Comparison of ENCODE assay signal across 10 cellular contexts in genomic region chr19:1019616-1019961, GRCh38. TPM values are rescaled to one million over a fixed set of nuclear protein-coding genes. Genes with fewer than 3 reads are reported as not detected.
A peak's percentile ranks its signal among the peaks of the same experiment; 100 is the strongest.
DNase-seq lines count a peak whose midpoint lies in the region; ATAC-seq and TF ChIP-seq lines count a peak whose summit lies in the region.
"Had no signal": no experiment of that assay in that cellular context is flagged by ENCODE, and none has a peak within 500 bp of the region (broad histone marks: within the 10 kb centered on the region; RNA-seq: fewer than 3 reads in every experiment).

No MANE protein-coding gene starts in this region.

- DNase-seq in AG10803 (ENCODE audit: low read depth) (no peak), glomerular visceral epithelial cell (ENCODE audit: extremely low spot score) (no peak), DMS53 (lab: John Stamatoyannopoulos, UW) (no peak), GM10266 (ENCODE audit: extremely low spot score) (no peak)
- no peak for DNase-seq in natural killer cell treated with Interleukin-12 subunit alpha and Interleukin-12 subunit beta and Interleukin-15 and Interleukin-18, amount 100 ng/mL, for 72 hours (ENCODE audit: low spot score)
- DNase-seq in activated CD4-positive, CD25-positive, alpha-beta regulatory T cell treated with anti-CD3 and anti-CD28 coated beads, Interleukin-2, amount 50 U/mL, for 72 hours, result no peak
- DNase-seq: effector CD4-positive, alpha-beta T cell; NCI-H2107 had no signal

- H2AFZ ChIP-seq in Loucy (ENCODE audit: low read length), result no peak overlapping the region

- 84 to 88% methylated on average over 18 of the region's 18 CpGs for WGBS in ectodermal cell, 2 experiments

- H3K36me3 Mint-ChIP-seq in natural killer cell treated with Interleukin-12 subunit alpha and Interleukin-12 subunit beta and Interleukin-15 and Interleukin-18, amount 100 ng/mL, for 72 hours, result no peaks in the 10 kb centered on the region

- peak overlapping the region; percentile 99 for H3K4me3 Mint-ChIP-seq in natural killer cell treated with Interleukin-12 subunit alpha and Interleukin-12 subunit beta and Interleukin-15 and Interleukin-18, amount 100 ng/mL, for 72 hours

- peak overlapping the region; percentile 97 for H3K9ac ChIP-seq in Loucy (ENCODE audit: low read depth, low read length, poor library complexity, severe bottlenecking)

- peak overlapping the region; percentile 97 for H3K4me2 ChIP-seq in Loucy (ENCODE audit: low read depth, low read length, poor library complexity, severe bottlenecking)

- no peaks in the 10 kb centered on the region for H3K27me3 Mint-ChIP-seq in natural killer cell treated with Interleukin-12 subunit alpha and Interleukin-12 subunit beta and Interleukin-15 and Interleukin-18, amount 100 ng/mL, for 72 hours

- no peaks in the 10 kb centered on the region for H3K9me2 ChIP-seq in Loucy (replicated peaks; ENCODE audit: low read depth, low read length)

- H3K27ac ChIP-seq in ectodermal cell (ENCODE audit: insufficient read depth, low read depth, low read length, poor library complexity, severe bottlenecking), result no peak overlapping the region

- peaks cover 13% of the 10 kb centered on the region; the same call in 1 of the 2 replicates for H3F3A ChIP-seq in Loucy (ENCODE audit: low read depth)

- peaks cover 4% of the 10 kb centered on the region for H3K27me3 ChIP-seq in Loucy (ENCODE audit: insufficient read depth, low read length, poor library complexity, severe bottlenecking)
- H3K27me3 ChIP-seq in ectodermal cell (ENCODE audit: control insufficient read depth, insufficient read depth, low read length, poor library complexity, severe bottlenecking), result no peaks in the 10 kb centered on the region

- H3K4me3 ChIP-seq in AG10803 (ENCODE audit: low read length) (peak overlapping the region; percentile 92), Loucy (ENCODE audit: low read length, poor library complexity, severe bottlenecking) (peak overlapping the region; percentile 99), ectodermal cell (ENCODE audit: insufficient read depth, low read depth, low read length) (peak overlapping the region; percentile 66)

- ATAC-seq in natural killer cell treated with Interleukin-12 subunit alpha and Interleukin-12 subunit beta and Interleukin-15 and Interleukin-18, amount 100 ng/mL, for 72 hours, result no peak

- H3K36me3 ChIP-seq in Loucy (ENCODE audit: insufficient read depth, low read length), result no peaks in the 10 kb centered on the region
- no peaks in the 10 kb centered on the region for H3K36me3 ChIP-seq in ectodermal cell (ENCODE audit: control insufficient read depth, insufficient read depth, low read length)

- H4K20me1 ChIP-seq in Loucy (ENCODE audit: insufficient read depth, low read length, poor library complexity, severe bottlenecking), result peaks cover 61% of the 10 kb centered on the region

- TF ChIP-seq CTCF in AG10803 (conservative IDR thresholded peaks at IDR 0.05; ENCODE audit: low read length), result no peak
- no peak for TF ChIP-seq CTCF in Loucy (conservative IDR thresholded peaks at IDR 0.05; ENCODE audit: low read length)
- TF ChIP-seq CTCF in GM10266 (IDR thresholded peaks at IDR 0.05; ENCODE audit: control insufficient read depth, insufficient read depth, low read depth, missing control alignments), result no peak

- peaks cover 63% of the 10 kb centered on the region for H3K79me2 ChIP-seq in Loucy (ENCODE audit: insufficient read depth, low read length)

- H3K4me1 Mint-ChIP-seq in natural killer cell treated with Interleukin-12 subunit alpha and Interleukin-12 subunit beta and Interleukin-15 and Interleukin-18, amount 100 ng/mL, for 72 hours (ENCODE audit: low read depth in 2 of 2), result peaks cover 23 to 28% of the 10 kb centered on the region in 2 donors

- H3K27ac Mint-ChIP-seq in natural killer cell treated with Interleukin-12 subunit alpha and Interleukin-12 subunit beta and Interleukin-15 and Interleukin-18, amount 100 ng/mL, for 72 hours, result peak overlapping the region; percentile 93 to 99

- H3K4me1 ChIP-seq in Loucy (ENCODE audit: insufficient read depth, low read length, poor library complexity, severe bottlenecking) (peaks cover 26% of the 10 kb centered on the region), ectodermal cell (ENCODE audit: control insufficient read depth, insufficient read depth, low read length) (peaks cover 34% of the 10 kb centered on the region)

- H3K9me3 ChIP-seq in Loucy (ENCODE audit: insufficient read depth, low read depth, low read length) (no peaks in the 10 kb centered on the region), ectodermal cell (ENCODE audit: control insufficient read depth, low read length) (no peaks in the 10 kb centered on the region)

- H3K9me3 Mint-ChIP-seq in natural killer cell treated with Interleukin-12 subunit alpha and Interleukin-12 subunit beta and Interleukin-15 and Interleukin-18, amount 100 ng/mL, for 72 hours, result no peaks in the 10 kb centered on the region

RNA-seq across cellular contexts. Expression of gene TMEM259, which starts 1.3 kb away (rescaled TPM):
- 143 TPM for polyA plus RNA-seq in ectodermal cell (2013, experiment 1 of 4)
- 130 TPM for polyA plus RNA-seq in ectodermal cell (2013, experiment 2 of 4)
- polyA plus RNA-seq in ectodermal cell (2013, experiment 3 of 4), result 119 TPM
- polyA plus RNA-seq in ectodermal cell (2013, experiment 4 of 4), result 131 TPM
- 100 to 1,000 TPM; 150 to 267 TPM for total RNA-seq in natural killer cell treated with Interleukin-12 subunit alpha and Interleukin-12 subunit beta and Interleukin-15 and Interleukin-18, amount 100 ng/mL, for 72 hours

RNA-seq across cellular contexts. Expression of gene RNU6-2, which starts 1.7 kb away (rescaled TPM):
- polyA plus RNA-seq in ectodermal cell (2013, experiment 1 of 4), result 5,588 TPM
- polyA plus RNA-seq in ectodermal cell (2013, experiment 2 of 4), result 5,705 TPM
- polyA plus RNA-seq in ectodermal cell (2013, experiment 3 of 4), result under 0.01 TPM
- polyA plus RNA-seq in ectodermal cell (2013, experiment 4 of 4), result under 0.01 TPM
- not detected for total RNA-seq in natural killer cell treated with Interleukin-12 subunit alpha and Interleukin-12 subunit beta and Interleukin-15 and Interleukin-18, amount 100 ng/mL, for 72 hours

RNA-seq across cellular contexts. Expression of gene CNN2, which starts 6.8 kb away (rescaled TPM):
- polyA plus RNA-seq in ectodermal cell (2013, experiment 1 of 4), result 334 TPM
- polyA plus RNA-seq in ectodermal cell (2013, experiment 2 of 4), result 367 TPM
- polyA plus RNA-seq in ectodermal cell (2013, experiment 3 of 4), result 206 TPM
- polyA plus RNA-seq in ectodermal cell (2013, experiment 4 of 4), result 231 TPM
- total RNA-seq in natural killer cell treated with Interleukin-12 subunit alpha and Interleukin-12 subunit beta and Interleukin-15 and Interleukin-18, amount 100 ng/mL, for 72 hours, result 100 to 1,000 TPM; 119 to 141 TPM

RNA-seq across cellular contexts. Expression of gene GRIN3B, which starts 19.4 kb away (rescaled TPM):
- polyA plus RNA-seq in ectodermal cell (2013, experiment 1 of 4), result 0.70 TPM
- 0.91 TPM for polyA plus RNA-seq in ectodermal cell (2013, experiment 2 of 4)
- 1.2 TPM for polyA plus RNA-seq in ectodermal cell (2013, experiment 3 of 4)
- polyA plus RNA-seq in ectodermal cell (2013, experiment 4 of 4), result 1.3 TPM
- not detected for total RNA-seq in natural killer cell treated with Interleukin-12 subunit alpha and Interleukin-12 subunit beta and Interleukin-15 and Interleukin-18, amount 100 ng/mL, for 72 hours

RNA-seq across cellular contexts. Expression of gene ABCA7, which starts 20.3 kb away (rescaled TPM):
- 20.1 TPM for polyA plus RNA-seq in ectodermal cell (2013, experiment 1 of 4)
- polyA plus RNA-seq in ectodermal cell (2013, experiment 2 of 4), result 26.0 TPM
- 16.4 TPM for polyA plus RNA-seq in ectodermal cell (2013, experiment 3 of 4)
- polyA plus RNA-seq in ectodermal cell (2013, experiment 4 of 4), result 20.1 TPM
- total RNA-seq in natural killer cell treated with Interleukin-12 subunit alpha and Interleukin-12 subunit beta and Interleukin-15 and Interleukin-18, amount 100 ng/mL, for 72 hours, result 10 to 100 TPM; 53.7 to 69.9 TPM
